Comparison of ENCODE assay signal across 10 cellular contexts in genomic region chr17:39590180-39590579, GRCh38. TPM values are rescaled to one million over a fixed set of nuclear protein-coding genes. Genes with fewer than 3 reads are reported as not detected.
"Had no signal": no experiment of that assay in that cellular context is flagged by ENCODE, and none has a peak within 500 bp of the region (broad histone marks: within the 10 kb centered on the region; RNA-seq: fewer than 3 reads in every experiment).

No MANE protein-coding gene starts in this region.

RNA-seq across cellular contexts. Expression of gene NEUROD2, which starts 17.5 kb away (rescaled TPM):
- total RNA-seq: OCI-LY7, PC-9, Peyer's patch, Right ventricle myocardium inferior, Right ventricle myocardium superior, RPMI7951, SJCRH30, SJSA1, SK-MEL-5 had no signal
- polyA plus RNA-seq: SK-N-SH had no signal

RNA-seq across cellular contexts. Expression of gene PPP1R1B, which starts 36.6 kb away (rescaled TPM):
- total RNA-seq: OCI-LY7, PC-9, SJCRH30, SJSA1 had no signal
